3 cellular contexts compared by ENCODE assay signal in genomic region chr1:186842547-186842946, GRCh38.
TF ChIP-seq lines count a peak whose summit lies in the region.

No MANE protein-coding gene starts in this region.

TF ChIP-seq in SK-N-SH treated with all-trans-retinoic acid at 6 μM for 48 hours, 23 proteins besides CTCF, POLR2A, EP300 and RAD21:
- TF ChIP-seq TCF4 (CRISPR knock-in tag; IDR thresholded peaks at IDR 0.05; ENCODE audit: borderline replicate concordance) (no peak), ZNF8 (CRISPR knock-in tag; IDR thresholded peaks at IDR 0.05) (no peak), RARB (CRISPR knock-in tag; IDR thresholded peaks at IDR 0.05) (no peak), ZNF70 (CRISPR knock-in tag; IDR thresholded peaks at IDR 0.05) (no peak), ISL1 (CRISPR knock-in tag; IDR thresholded peaks at IDR 0.05) (no peak), ZFP3 (CRISPR knock-in tag; IDR thresholded peaks at IDR 0.05) (no peak), GLIS3 (CRISPR knock-in tag; IDR thresholded peaks at IDR 0.05) (no peak), SNAI2 (CRISPR knock-in tag; IDR thresholded peaks at IDR 0.05) (no peak), PATZ1 (CRISPR knock-in tag; IDR thresholded peaks at IDR 0.05; ENCODE audit: borderline replicate concordance) (no peak), BACH2 (CRISPR knock-in tag; IDR thresholded peaks at IDR 0.05; ENCODE audit: borderline replicate concordance) (no peak), ZNF565 (CRISPR knock-in tag; conservative IDR thresholded peaks at IDR 0.05; ENCODE audit: low read depth) (no peak), TOX (CRISPR knock-in tag; IDR thresholded peaks at IDR 0.05; ENCODE audit: borderline replicate concordance) (no peak), ZFP30 (CRISPR knock-in tag; IDR thresholded peaks at IDR 0.05) (no peak), CSDC2 (CRISPR knock-in tag; IDR thresholded peaks at IDR 0.05) (no peak), OSR1 (CRISPR knock-in tag; IDR thresholded peaks at IDR 0.05) (no peak)

TF ChIP-seq in SK-N-SH, 30 proteins besides CTCF, POLR2A, EP300 and RAD21:
- TF ChIP-seq IRF3 (IDR thresholded peaks at IDR 0.05; ENCODE audit: low read depth, low read length) (no peak), TCF12 (IDR thresholded peaks at IDR 0.05) (no peak), SIN3A (IDR thresholded peaks at IDR 0.05; ENCODE audit: borderline replicate concordance, low read depth, low read length) (no peak), FOXM1 (IDR thresholded peaks at IDR 0.05; ENCODE audit: low read depth) (no peak), MEF2A (IDR thresholded peaks at IDR 0.05; ENCODE audit: borderline replicate concordance, low read depth) (no peak), RFX5 (IDR thresholded peaks at IDR 0.05; ENCODE audit: low read length) (no peak), GATA2 (CRISPR knock-in tag; IDR thresholded peaks at IDR 0.05) (no peak), NRF1 (IDR thresholded peaks at IDR 0.05; ENCODE audit: low read depth, low read length) (no peak), MAX (IDR thresholded peaks at IDR 0.05; ENCODE audit: low read depth) (no peak), RCOR1 (IDR thresholded peaks at IDR 0.05; ENCODE audit: low read length) (no peak), REST (IDR thresholded peaks at IDR 0.05; ENCODE audit: low read depth, low read length) (no peak), POLR2AphosphoS5 (IDR thresholded peaks at IDR 0.05; ENCODE audit: low read depth, low read length) (no peak), TAF1 (IDR thresholded peaks at IDR 0.05; ENCODE audit: borderline replicate concordance, low read depth, low read length) (no peak), USF2 (IDR thresholded peaks at IDR 0.05; ENCODE audit: borderline replicate concordance, low read depth, low read length) (no peak), USF1 (IDR thresholded peaks at IDR 0.05; ENCODE audit: borderline replicate concordance, low read depth) (no peak)
TF ChIP-seq in SK-N-SH: peak in this region for 0.

TF ChIP-seq in H1, 55 proteins besides CTCF, POLR2A, EP300 and RAD21:
- TF ChIP-seq JUN (IDR thresholded peaks at IDR 0.05; ENCODE audit: low read depth, low read length): no peak
- no peak for TF ChIP-seq TCF12 (IDR thresholded peaks at IDR 0.05; ENCODE audit: low read depth, low read length)
- TF ChIP-seq CEBPB (IDR thresholded peaks at IDR 0.05; ENCODE audit: low read depth, low read length): no peak
- no peak for TF ChIP-seq PHF8 (conservative IDR thresholded peaks at IDR 0.05; ENCODE audit: low read depth, low read length)
- TF ChIP-seq USF2 (IDR thresholded peaks at IDR 0.05; ENCODE audit: low read length): no peak
- no peak for TF ChIP-seq RFX5 (IDR thresholded peaks at IDR 0.05; ENCODE audit: borderline replicate concordance, low read depth, low read length)
- no peak for TF ChIP-seq E2F6 (IDR thresholded peaks at IDR 0.05)
- TF ChIP-seq HDAC6 (IDR thresholded peaks at IDR 0.05; ENCODE audit: low read depth, low read length): no peak
- no peak for TF ChIP-seq SP4 (IDR thresholded peaks at IDR 0.05; ENCODE audit: low read length)
- no peak for TF ChIP-seq MAX (IDR thresholded peaks at IDR 0.05)
- no peak for TF ChIP-seq ATF3 (IDR thresholded peaks at IDR 0.05; ENCODE audit: insufficient read depth, low read depth, low read length)
- TF ChIP-seq CHD7 (IDR thresholded peaks at IDR 0.05; ENCODE audit: insufficient replicate concordance, low read length): no peak
- no peak for TF ChIP-seq RXRA (IDR thresholded peaks at IDR 0.05; ENCODE audit: insufficient read depth, low read depth, low read length)
- no peak for TF ChIP-seq CREB1 (IDR thresholded peaks at IDR 0.05)
- TF ChIP-seq TBP (IDR thresholded peaks at IDR 0.05; ENCODE audit: low read depth, low read length): no peak
- TF ChIP-seq GABPA (IDR thresholded peaks at IDR 0.05; ENCODE audit: borderline replicate concordance, insufficient read depth, low read length): no peak
- TF ChIP-seq YY1 (IDR thresholded peaks at IDR 0.05; ENCODE audit: low read depth, low read length): no peak
- TF ChIP-seq SP1 (IDR thresholded peaks at IDR 0.05; ENCODE audit: low read depth, low read length): no peak
